Comparison of ENCODE assay signal across 8 cellular contexts in genomic region chr17:68172461-68172954, GRCh38.
DNase-seq lines count a peak whose midpoint lies in the region; ATAC-seq and TF ChIP-seq lines count a peak whose summit lies in the region.

No MANE protein-coding gene starts in this region.

- H3K4me3 ChIP-seq in NT2/D1 (ENCODE audit: insufficient read length, low read depth) = no peak overlapping the region

- H3K27me3 ChIP-seq in NT2/D1 (ENCODE audit: insufficient read depth, insufficient read length) = peaks cover 6% of the 10 kb centered on the region

- DNase-seq in NT2/D1 (ENCODE audit: low read depth, low spot score) = peak; percentile 38
- DNase-seq in activated CD8-positive, alpha-beta memory T cell treated with anti-CD3 and anti-CD28 coated beads, Interleukin-2, amount 50 U/mL, for 1 hour (ENCODE audit: extremely low read depth) = peak; percentile 33
- peak; percentile 62 for DNase-seq in stimulated activated naive CD4-positive, alpha-beta T cell treated with Interleukin-2 at 50 U/mL for 16 hours (lab: John Stamatoyannopoulos, UW)

- peaks cover 3% of the 10 kb centered on the region for H3K4me1 ChIP-seq in NT2/D1 (ENCODE audit: insufficient read depth, insufficient read length)

- H3K36me3 Mint-ChIP-seq in nephron (ENCODE audit: low read depth) = peaks cover 4% of the 10 kb centered on the region

- no peak overlapping the region for H3K9ac ChIP-seq in NT2/D1 (ENCODE audit: insufficient read length, low read depth)

- H3K4me3 Mint-ChIP-seq in nephron = no peak overlapping the region

- ATAC-seq in HG03439 (IDR thresholded peaks at IDR 0.05; ENCODE audit: unreplicated experiment) (peak; percentile 57), esophagus mucosa (peak; percentile 75), HG02588 (IDR thresholded peaks at IDR 0.05; ENCODE audit: unreplicated experiment) (no peak)

- H3K27me3 Mint-ChIP-seq in nephron (ENCODE audit: low read depth) = peaks cover 7% of the 10 kb centered on the region

- TF ChIP-seq CTCF in GM12801 (IDR thresholded peaks at IDR 0.05; ENCODE audit: extremely low read depth, insufficient read length) (peak; percentile 86), nephron (IDR thresholded peaks at IDR 0.05; ENCODE audit: unreplicated experiment in 3 of 3) (peak; percentile 88 to 94 (median 94))

- H3K9me3 Mint-ChIP-seq in nephron = no peaks in the 10 kb centered on the region

- H3K4me1 Mint-ChIP-seq in nephron = no peaks in the 10 kb centered on the region

- H3K27ac Mint-ChIP-seq in nephron = no peak overlapping the region

- no peaks in the 10 kb centered on the region; the same call in 1 of the 2 replicates for H3K9me3 ChIP-seq in NT2/D1 (ENCODE audit: insufficient read depth, low read length)

- no peaks in the 10 kb centered on the region for H3K36me3 ChIP-seq in NT2/D1 (ENCODE audit: insufficient read depth, insufficient read length, low read length)
